Comparison of ENCODE assay signal across 11 cellular contexts in genomic region chr5:73178265-73178664, GRCh38. TPM values are rescaled to one million over a fixed set of nuclear protein-coding genes. Genes with fewer than 3 reads are reported as not detected.
"Had no signal": no experiment of that assay in that cellular context is flagged by ENCODE, and none has a peak within 500 bp of the region (broad histone marks: within the 10 kb centered on the region; RNA-seq: fewer than 3 reads in every experiment).

No MANE protein-coding gene starts in this region.

- H3K9me3 Mint-ChIP-seq: IgD-negative memory B cell had no signal

- H3K4me3 Mint-ChIP-seq: IgD-negative memory B cell had no signal

- DNase-seq: IMR-90, KBM-7, KG1 had no signal

- FAIRE-seq: HepG2, HTR-8/SVneo, K562 had no signal

- H3K27ac ChIP-seq: HL-60, KMS-11 had no signal

- H3K27ac Mint-ChIP-seq: IgD-negative memory B cell had no signal

- ATAC-seq: HepG2, K562 had no signal

- H3K4me2 ChIP-seq: KMS-11 had no signal

- H3K4me3 ChIP-seq: K562 had no signal

RNA-seq across cellular contexts. Expression of gene TMEM174, which starts 5.3 kb away (rescaled TPM):
- total RNA-seq: HepG2, HT-29, HT1080, IMR-90, K562 had no signal
- polyA plus RNA-seq: HepG2, IgD-negative memory B cell, IMR-90, K562 had no signal

RNA-seq across cellular contexts. Expression of gene TMEM171, which starts 57.9 kb away (rescaled TPM):
- total RNA-seq: HepG2, HT-29, HT1080, K562 had no signal
- polyA plus RNA-seq: IgD-negative memory B cell had no signal
